ENCODE assay signal across 33 cellular contexts in genomic region chr2:6679481-6679880, GRCh38.
"Had no signal": no experiment of that assay in that cellular context is flagged by ENCODE, and none has a peak within 500 bp of the region (broad histone marks: within the 10 kb centered on the region; RNA-seq: fewer than 3 reads in every experiment).

No MANE protein-coding gene starts in this region.

- H3K36me3 ChIP-seq: ascending aorta, brain microvascular endothelial cell, heart left ventricle, pancreas, prostate gland, sigmoid colon, stomach, thyroid gland, upper lobe of right lung had no signal

- H3K4me1 Mint-ChIP-seq: activated naive CD8-positive, alpha-beta T cell treated with anti-CD3 and anti-CD28 coated beads for 36 hours; stimulated activated memory B cell treated with anti-CD40 and anti-IgM and Interleukin-4, amounts not matched to agents 10 μg/mL and 1 μg/mL and 100 μg/mL, for 72 hours had no signal

- H3K27me3 Mint-ChIP-seq: stimulated activated memory B cell treated with anti-CD40 and anti-IgM and Interleukin-4, amounts not matched to agents 10 μg/mL and 1 μg/mL and 100 μg/mL, for 72 hours had no signal

- H3K27ac ChIP-seq: ascending aorta, brain microvascular endothelial cell, coronary artery, dorsolateral prefrontal cortex, heart left ventricle, pancreas, prostate gland, sigmoid colon, stomach, thyroid gland, upper lobe of right lung, VCaP had no signal

- H3K4me3 ChIP-seq: ascending aorta, coronary artery, dorsolateral prefrontal cortex, heart left ventricle, mucosa of descending colon, pancreas, prostate gland, sigmoid colon, stomach, thyroid gland, upper lobe of right lung had no signal

- H3K36me3 Mint-ChIP-seq: activated naive CD8-positive, alpha-beta T cell treated with anti-CD3 and anti-CD28 coated beads for 36 hours; natural killer cell treated with Interleukin-12 subunit alpha and Interleukin-12 subunit beta and Interleukin-15 and Interleukin-18, amount 100 ng/mL, for 72 hours; stimulated activated memory B cell treated with anti-CD40 and anti-IgM and Interleukin-4, amounts not matched to agents 10 μg/mL and 1 μg/mL and 100 μg/mL, for 72 hours had no signal

- H3K4me3 Mint-ChIP-seq: activated naive CD4-positive, alpha-beta T cell treated with anti-CD3 and anti-CD28 coated beads for 36 hours; activated naive CD8-positive, alpha-beta T cell treated with anti-CD3 and anti-CD28 coated beads for 36 hours; activated T-helper 1 cell treated with anti-CD3 and anti-CD28 coated beads, Interleukin-12 subunit alpha, Interleukin-12 subunit beta, Interleukin-2, Interleukin-4 antibody, amounts not matched to agents 30 ng/mL and 10 ng/mL and 1 ng/mL, durations not matched to agents 14 hours and 24 hours and 36 hours; effector memory CD8-positive, alpha-beta T cell; natural killer cell treated with Interleukin-12 subunit alpha and Interleukin-12 subunit beta and Interleukin-15 and Interleukin-18, amount 100 ng/mL, for 72 hours; stimulated activated memory B cell treated with anti-CD40 and anti-IgM and Interleukin-4, amounts not matched to agents 10 μg/mL and 1 μg/mL and 100 μg/mL, for 72 hours had no signal

- H3K9me3 ChIP-seq: ascending aorta, mucosa of descending colon, pancreas, prostate gland, sigmoid colon, stomach, thyroid gland, upper lobe of right lung had no signal

- H3K27me3 ChIP-seq: ascending aorta, brain microvascular endothelial cell, heart left ventricle, pancreas, sigmoid colon, stomach, thyroid gland, upper lobe of right lung had no signal

- ATAC-seq: effector memory CD8-positive, alpha-beta T cell; heart left ventricle; left ventricle myocardium superior; mucosa of descending colon; natural killer cell treated with Interleukin-12 subunit alpha and Interleukin-12 subunit beta and Interleukin-15 and Interleukin-18, amount 100 ng/mL, for 72 hours; pancreas; stimulated activated memory B cell treated with anti-CD40 and anti-IgM and Interleukin-4, amounts not matched to agents 10 μg/mL and 1 μg/mL and 100 μg/mL, for 72 hours; upper lobe of right lung had no signal

- H3K27ac Mint-ChIP-seq: activated naive CD4-positive, alpha-beta T cell treated with anti-CD3 and anti-CD28 coated beads for 36 hours; activated naive CD8-positive, alpha-beta T cell treated with anti-CD3 and anti-CD28 coated beads for 36 hours; activated T-helper 1 cell treated with anti-CD3 and anti-CD28 coated beads, Interleukin-12 subunit alpha, Interleukin-12 subunit beta, Interleukin-2, Interleukin-4 antibody, amounts not matched to agents 30 ng/mL and 10 ng/mL and 1 ng/mL, durations not matched to agents 14 hours and 24 hours and 36 hours; effector memory CD8-positive, alpha-beta T cell; natural killer cell treated with Interleukin-12 subunit alpha and Interleukin-12 subunit beta and Interleukin-15 and Interleukin-18, amount 100 ng/mL, for 72 hours; stimulated activated memory B cell treated with anti-CD40 and anti-IgM and Interleukin-4, amounts not matched to agents 10 μg/mL and 1 μg/mL and 100 μg/mL, for 72 hours had no signal

- DNase-seq: activated CD4-positive, alpha-beta T cell treated with anti-CD3 and anti-CD28 coated beads for 48 hours; activated CD4-positive, alpha-beta T cell treated with anti-CD3 and anti-CD28 coated beads, Interleukin-2, amount 50 U/mL, for 48 hours; activated CD8-positive, alpha-beta memory T cell treated with anti-CD3 and anti-CD28 coated beads for 24 hours; activated CD8-positive, alpha-beta memory T cell treated with anti-CD3 and anti-CD28 coated beads, Interleukin-2, amount 50 U/mL, for 4 hours; activated effector memory CD4-positive, alpha-beta T cell treated with anti-CD3 and anti-CD28 coated beads, Interleukin-2, amount 50 U/mL, for 16 hours; activated naive CD4-positive, alpha-beta T cell treated with anti-CD3 and anti-CD28 coated beads for 36 hours; activated naive CD8-positive, alpha-beta T cell treated with anti-CD3 and anti-CD28 coated beads for 36 hours; activated T-cell treated with anti-CD3 and anti-CD28 coated beads, Interleukin-2, amount 50 U/mL, for 1 hour; brain microvascular endothelial cell; dorsolateral prefrontal cortex; effector memory CD8-positive, alpha-beta T cell; foreskin fibroblast; heart left ventricle; hypothalamus; left ventricle myocardium superior; mucosa of descending colon; pancreas; retina; sigmoid colon; small intestine; stimulated activated CD4-positive, alpha-beta T cell treated with anti-CD3 and anti-CD28 coated beads, Interleukin-4, amount 100 ng/mL, for 4 hours; stimulated activated CD8-positive, alpha-beta memory T cell treated with anti-CD3 and anti-CD28 coated beads, Interleukin-4, amount 100 ng/mL, for 48 hours; stomach; T-helper 9 cell; thyroid gland; upper lobe of right lung had no signal

- H3K4me1 ChIP-seq: ascending aorta, heart left ventricle, pancreas, prostate gland, sigmoid colon, stomach, thyroid gland, upper lobe of right lung had no signal
